In genomic region chr1:201022178-201022823, GRCh38 we compare ENCODE assay signal across 8 cellular contexts. TPM values are rescaled to one million over a fixed set of nuclear protein-coding genes. Genes with fewer than 3 reads are reported as not detected.
A peak's percentile ranks its signal among the peaks of the same experiment; 100 is the strongest.
DNase-seq lines count a peak whose midpoint lies in the region; ATAC-seq, FAIRE-seq and TF ChIP-seq lines count a peak whose summit lies in the region.

No MANE protein-coding gene starts in this region.

- CTCF ChIA-PET in HepG2 (lab: Yijun Ruan, JAX; ENCODE audit: low intra/inter-chr PET ratio, low total read pairs) = no interaction called here

- no peak for ATAC-seq in activated naive CD4-positive, alpha-beta T cell treated with anti-CD3 and anti-CD28 coated beads, Interleukin-2, amount 50 U/mL, for 72 hours
- no peak for ATAC-seq in HepG2
- ATAC-seq in thoracic aorta (ENCODE audit: insufficient number of reproducible peaks, low FRiP score, low read depth) = no peak
- ATAC-seq in GM18858 (IDR thresholded peaks at IDR 0.05; ENCODE audit: unreplicated experiment) = no peak
- no peak for ATAC-seq in HG03135 (IDR thresholded peaks at IDR 0.05; ENCODE audit: unreplicated experiment)

- in situ Hi-C loops in HepG2 (cut with HindIII; ENCODE audit: extremely low pct_ligation_motif_present, low pct_unique_long_range_greater_than_20kb) = no loop called here

- TF ChIP-seq POLR2A in HepG2 (IDR thresholded peaks at IDR 0.05; ENCODE audit: insufficient read depth in 1 of 2, low read depth in 2 of 2, low read length in 2 of 2) = no peak
- no peak for TF ChIP-seq POLR2A in thyroid gland (IDR thresholded peaks at IDR 0.05)

- H3K9ac ChIP-seq in HepG2 (ENCODE audit: insufficient read depth, low read depth, low read length) = no peak overlapping the region

- TF ChIP-seq EP300 in HepG2 (IDR thresholded peaks at IDR 0.05; ENCODE audit: low read depth in 2 of 2, low read length in 2 of 2) (no peak), HepG2 (CRISPR knock-in tag; IDR thresholded peaks at IDR 0.05; ENCODE audit: borderline replicate concordance) (no peak)

- no peak for TF ChIP-seq RAD21 in HepG2 (CRISPR knock-in tag; IDR thresholded peaks at IDR 0.05)

- TF ChIP-seq CTCF in HepG2 (CRISPR knock-in tag; IDR thresholded peaks at IDR 0.05) (no peak), thoracic aorta (IDR thresholded peaks at IDR 0.05) (no peak), thyroid gland (IDR thresholded peaks at IDR 0.05) (no peak)

- peaks cover 88% of the 10 kb centered on the region for H3K4me1 Mint-ChIP-seq in activated T-cell treated with anti-CD3 and anti-CD28 coated beads, Interleukin-2, amount 50 U/mL, for 24 hours (ENCODE audit: low read depth)

- DNase-seq in activated T-cell treated with anti-CD3 and anti-CD28 coated beads, Interleukin-2, amount 50 U/mL, for 24 hours = no peak
- DNase-seq in activated T-cell treated with anti-CD3 and anti-CD28 coated beads for 4 hours (no peak), HepG2 (ENCODE audit: low spot score) (no peak), thoracic aorta (ENCODE audit: low spot score) (no peak), thyroid gland (no peak)
- no peak for DNase-seq in activated naive CD4-positive, alpha-beta T cell treated with anti-CD3 and anti-CD28 coated beads, Interleukin-2, amount 50 U/mL, for 72 hours (ENCODE audit: low spot score in 2 of 2)

- H3K4me3 Mint-ChIP-seq in activated T-cell treated with anti-CD3 and anti-CD28 coated beads, Interleukin-2, amount 50 U/mL, for 24 hours = peak overlapping the region; percentile 92

- H2AFZ ChIP-seq in HepG2 (ENCODE audit: low read length) = no peak overlapping the region

- POLR2A ChIA-PET in HepG2 (lab: Yijun Ruan, JAX) = interaction anchor here (1.4 kb wide), 1 partner anchor 126 kb away, joined by 3 read pairs; no protein-coding TSS in a partner anchor

- no peaks in the 10 kb centered on the region for H3K9me3 ChIP-seq in HepG2 (ENCODE audit: low read length)
- no peaks in the 10 kb centered on the region for H3K9me3 ChIP-seq in thoracic aorta
- H3K9me3 ChIP-seq in thyroid gland = no peaks in the 10 kb centered on the region

- no peak overlapping the region for H3K27ac ChIP-seq in HepG2 (ENCODE audit: extremely low read length, insufficient read depth, low read length)
- H3K27ac ChIP-seq in thoracic aorta = no peak overlapping the region
- H3K27ac ChIP-seq in thyroid gland = no peak overlapping the region

- H3K27ac Mint-ChIP-seq in activated T-cell treated with anti-CD3 and anti-CD28 coated beads, Interleukin-2, amount 50 U/mL, for 24 hours = peak overlapping the region; percentile 98
- H3K27ac Mint-ChIP-seq in activated naive CD4-positive, alpha-beta T cell treated with anti-CD3 and anti-CD28 coated beads, Interleukin-2, amount 50 U/mL, for 72 hours = peak overlapping the region; percentile 89 to 96

- H3K4me3 ChIP-seq in HepG2 (replicated peaks in 1 of 3; ENCODE audit: insufficient read depth in 1 of 3, low read depth in 2 of 3, low read length in 3 of 3) = peak overlapping the region in 1 of 3 experiments; percentile 68; a peak in 1 of 6 replicates
- peak overlapping the region; percentile 81 for H3K4me3 ChIP-seq in thoracic aorta
- H3K4me3 ChIP-seq in thyroid gland (replicated peaks in 1 of 3) = no peak overlapping the region

- BruUV-seq in HepG2 (replicated peaks; lab: Mats Ljungman, UMichigan) = no TSS peak

- H3K4me1 ChIP-seq in HepG2 (ENCODE audit: insufficient read depth, low read length) = peaks cover 55% of the 10 kb centered on the region
- peaks cover 14 to 34% of the 10 kb centered on the region in 2 donors for H3K4me1 ChIP-seq in thoracic aorta (ENCODE audit: control insufficient read depth in 1 of 2, low read depth in 2 of 2)
- peaks cover 7 to 32% of the 10 kb centered on the region in 2 donors for H3K4me1 ChIP-seq in thyroid gland

- H3K9me3 Mint-ChIP-seq in activated T-cell treated with anti-CD3 and anti-CD28 coated beads, Interleukin-2, amount 50 U/mL, for 24 hours = no peaks in the 10 kb centered on the region
- no peaks in the 10 kb centered on the region for H3K9me3 Mint-ChIP-seq in activated naive CD4-positive, alpha-beta T cell treated with anti-CD3 and anti-CD28 coated beads, Interleukin-2, amount 50 U/mL, for 72 hours

- peak overlapping the region; percentile 67 for H3K4me2 ChIP-seq in HepG2 (ENCODE audit: low read depth, low read length)

- H3K27me3 ChIP-seq in HepG2 (ENCODE audit: control insufficient read depth in 1 of 2, insufficient read depth in 2 of 2, low read length in 2 of 2) (peaks cover 9 to 45% of the 10 kb centered on the region in 2 experiments; a peak in 4 of 5 replicates), thoracic aorta (replicated peaks; ENCODE audit: insufficient read depth) (no peaks in the 10 kb centered on the region), thyroid gland (no peaks in the 10 kb centered on the region)

- no peaks in the 10 kb centered on the region for H3K79me2 ChIP-seq in HepG2 (ENCODE audit: insufficient read depth, low read length)

- H3K36me3 ChIP-seq in HepG2 (replicated peaks in 1 of 2; ENCODE audit: control insufficient read depth in 1 of 2, insufficient read depth in 2 of 2, low read length in 2 of 2) (no peaks in the 10 kb centered on the region), thoracic aorta (no peaks in the 10 kb centered on the region), thyroid gland (no peaks in the 10 kb centered on the region)

- FAIRE-seq in HepG2 (lab: Jason Lieb, UNC) = no peak

- intact Hi-C loops in HepG2 (cut with micrococcal nuclease; ENCODE audit: unreplicated experiment) (loop anchor here (5.0 kb wide), 1 partner anchor 130 kb away; the partner anchor contains the start of gene INAVA), thyroid gland (cut with DNase I) (no loop called here)

- no peaks in the 10 kb centered on the region for H3K27me3 Mint-ChIP-seq in activated T-cell treated with anti-CD3 and anti-CD28 coated beads, Interleukin-2, amount 50 U/mL, for 24 hours

- 55% methylated on average over 3 of the region's 4 CpGs for WGBS in HepG2 (ENCODE audit: low lambda C conversion rate)
- WGBS in thyroid gland, 2 donors = 81 to 85% methylated on average over 4 of the region's 4 CpGs

- H3K36me3 Mint-ChIP-seq in activated T-cell treated with anti-CD3 and anti-CD28 coated beads, Interleukin-2, amount 50 U/mL, for 24 hours (ENCODE audit: low read depth) = peaks cover 25% of the 10 kb centered on the region
- H3K36me3 Mint-ChIP-seq in activated naive CD4-positive, alpha-beta T cell treated with anti-CD3 and anti-CD28 coated beads, Interleukin-2, amount 50 U/mL, for 72 hours = peaks cover 15 to 20% of the 10 kb centered on the region in 2 donors

- H4K20me1 ChIP-seq in HepG2 (ENCODE audit: insufficient read depth, low read length) = no peaks in the 10 kb centered on the region

TF ChIP-seq in HepG2, 621 proteins besides CTCF, POLR2A, EP300 and RAD21 (continues in another document):
- TF ChIP-seq, protein P1, sequence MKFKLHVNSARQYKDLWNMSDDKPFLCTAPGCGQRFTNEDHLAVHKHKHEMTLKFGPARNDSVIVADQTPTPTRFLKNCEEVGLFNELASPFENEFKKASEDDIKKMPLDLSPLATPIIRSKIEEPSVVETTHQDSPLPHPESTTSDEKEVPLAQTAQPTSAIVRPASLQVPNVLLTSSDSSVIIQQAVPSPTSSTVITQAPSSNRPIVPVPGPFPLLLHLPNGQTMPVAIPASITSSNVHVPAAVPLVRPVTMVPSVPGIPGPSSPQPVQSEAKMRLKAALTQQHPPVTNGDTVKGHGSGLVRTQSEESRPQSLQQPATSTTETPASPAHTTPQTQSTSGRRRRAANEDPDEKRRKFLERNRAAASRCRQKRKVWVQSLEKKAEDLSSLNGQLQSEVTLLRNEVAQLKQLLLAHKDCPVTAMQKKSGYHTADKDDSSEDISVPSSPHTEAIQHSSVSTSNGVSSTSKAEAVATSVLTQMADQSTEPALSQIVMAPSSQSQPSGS (CRISPR knock-in tag; IDR thresholded peaks at IDR 0.05) = no peak
- TF ChIP-seq FOXA3 (CRISPR knock-in tag; IDR thresholded peaks at IDR 0.05) = no peak

RNA-seq across cellular contexts. Expression of gene KIF21B, which starts 1.2 kb away (rescaled TPM):
- total RNA-seq in activated naive CD4-positive, alpha-beta T cell treated with anti-CD3 and anti-CD28 coated beads, Interleukin-2, amount 50 U/mL, for 72 hours = 10 to 100 TPM; 55.9 to 58.1 TPM
- total RNA-seq in HepG2 (2016; rRNA removed; fragmentation: Illumina TruSeq; extraction: Trizol) (0.13 and 0.20 TPM in 2 replicates), thoracic aorta (1 to 10 TPM; 4.2 to 4.7 TPM), thyroid gland (1 to 10 TPM in 3 of 4 donors, under 1 TPM in 1; 0.89 to 1.5 (median 1.1) TPM)
- 0.20 and 0.26 TPM in 2 replicates for total RNA-seq in HepG2 (2016; cell fraction: cytosol; rRNA removed; fragmentation: Illumina TruSeq; extraction: Trizol; ENCODE audit: low read depth)
- 0.18 and 0.24 TPM in 2 replicates for total RNA-seq in HepG2 (2016; cell fraction: insoluble cytoplasmic fraction; rRNA removed; fragmentation: Illumina TruSeq; extraction: Trizol)
- total RNA-seq in HepG2 (2016; cell fraction: membrane; rRNA removed; fragmentation: Illumina TruSeq; extraction: Trizol) = 0.28 and 0.31 TPM in 2 replicates
- 0.19 and 0.22 TPM in 2 replicates for total RNA-seq in HepG2 (2016; cell fraction: nucleus; rRNA removed; fragmentation: Illumina TruSeq; extraction: Trizol)
- polyA plus RNA-seq in HepG2 (2011; rRNA removed) = 0.17 and 0.22 TPM in 2 replicates
- 0.17 and 0.25 TPM in 2 replicates for polyA plus RNA-seq in HepG2 (2011; cell fraction: cytosol; rRNA removed)
- polyA plus RNA-seq in HepG2 (2011; cell fraction: nucleus; rRNA removed) = 0.76 and 0.82 TPM in 2 replicates
- 0.15 and 0.25 TPM in 2 replicates for polyA plus RNA-seq in HepG2 (2012)
- polyA plus RNA-seq in HepG2 (2016; cell fraction: cytosol; fragmentation: Illumina TruSeq; extraction: Trizol; ENCODE audit: low read depth) = 0.27 and 0.36 TPM in 2 replicates
- 0.05 and 0.10 TPM in 2 replicates for polyA plus RNA-seq in HepG2 (2016; cell fraction: insoluble cytoplasmic fraction; fragmentation: Illumina TruSeq; extraction: Trizol; ENCODE audit: low read depth)
- polyA plus RNA-seq in HepG2 (2016; cell fraction: membrane; fragmentation: Illumina TruSeq; extraction: Trizol; ENCODE audit: low read depth) = 0.26 and 0.30 TPM in 2 replicates
- polyA plus RNA-seq in HepG2 (2016; cell fraction: nucleus; fragmentation: Illumina TruSeq; extraction: Trizol; ENCODE audit: insufficient read depth, low read depth) = 0.25 TPM in 2 replicates
- 1.0 and 6.8 TPM in 2 replicates for polyA minus RNA-seq in HepG2 (2011; rRNA and poly(A)+ RNA removed; ENCODE audit: low replicate concordance)
- 0.30 and 0.44 TPM in 2 replicates for polyA minus RNA-seq in HepG2 (2011; cell fraction: cytosol; rRNA and poly(A)+ RNA removed)
- 0.37 and 0.52 TPM in 2 replicates for polyA minus RNA-seq in HepG2 (2011; cell fraction: nucleus; rRNA and poly(A)+ RNA removed)

Comparison
In these comparisons a context has a peak if more than half of its experiments do, and no peak if none do; other contexts are left out.
1. RNA of gene KIF21B, which starts 1.2 kb away (total RNA-seq): 55.9 to 58.1 TPM in activated naive CD4-positive, alpha-beta T cell treated with anti-CD3 and anti-CD28 coated beads, Interleukin-2, amount 50 U/mL, for 72 hours; 4.2 to 4.7 TPM in thoracic aorta, 0.89 to 1.5 TPM in thyroid gland and 0.13 to 0.31 TPM in HepG2; every median in the first group is over 4 times any median in the second.